23 cellular contexts compared by ENCODE assay signal in genomic region chr4:8589336-8589735, GRCh38. TPM values are rescaled to one million over a fixed set of nuclear protein-coding genes. Genes with fewer than 3 reads are reported as not detected.
"Had no signal": no experiment of that assay in that cellular context is flagged by ENCODE, and none has a peak within 500 bp of the region (broad histone marks: within the 10 kb centered on the region; RNA-seq: fewer than 3 reads in every experiment).

No MANE protein-coding gene starts in this region.

- H3K27ac ChIP-seq: esophagus muscularis mucosa, left ventricle myocardium inferior, tibial nerve had no signal

- ATAC-seq: activated CD8-positive, alpha-beta T cell treated with anti-CD3 and anti-CD28 coated beads for 36 hours; activated naive CD4-positive, alpha-beta T cell treated with anti-CD3 and anti-CD28 coated beads, Interleukin-2, amount 50 U/mL, for 72 hours; activated T-cell treated with anti-CD3 and anti-CD28 coated beads, Interleukin-2, amount 50 U/mL, for 4 hours; sciatic nerve; T-helper 17 cell had no signal

- FAIRE-seq: bronchial epithelial cell, islet of Langerhans had no signal

- H3K36me3 ChIP-seq: esophagus muscularis mucosa, left ventricle myocardium inferior, tibial nerve had no signal

- H3K4me3 ChIP-seq: esophagus muscularis mucosa, left ventricle myocardium inferior, smooth muscle cell, tibial nerve had no signal

- H3K9me3 ChIP-seq: esophagus muscularis mucosa, left ventricle myocardium inferior, tibial nerve had no signal

- DNase-seq: activated CD4-positive, alpha-beta T cell treated with anti-CD3 and anti-CD28 coated beads, Interleukin-2, amount 50 U/mL, for 1 hour; activated CD4-positive, CD25-positive, alpha-beta regulatory T cell treated with anti-CD3 and anti-CD28 coated beads, Interleukin-2, amount 50 U/mL, for 72 hours; activated CD8-positive, alpha-beta T cell treated with anti-CD3 and anti-CD28 coated beads for 36 hours; activated T-cell treated with anti-CD3 and anti-CD28 coated beads, Interleukin-2, amount 50 U/mL, for 4 hours; foreskin melanocyte; left ventricle myocardium inferior; mammary epithelial cell; naive B cell; stimulated activated CD4-positive, alpha-beta T cell treated with anti-CD3 and anti-CD28 coated beads, Interleukin-15, amount 100 ng/mL, for 24 hours; stimulated activated CD4-positive, alpha-beta T cell treated with anti-CD3 and anti-CD28 coated beads, Interleukin-2, amount 100 ng/mL, for 24 hours; stimulated activated naive CD4-positive, alpha-beta T cell; T-helper 17 cell; T1000 had no signal

RNA-seq across cellular contexts. Expression of gene CPZ, which starts 3.2 kb away (rescaled TPM):
- total RNA-seq: activated CD8-positive, alpha-beta T cell treated with anti-CD3 and anti-CD28 coated beads for 36 hours; activated naive CD4-positive, alpha-beta T cell treated with anti-CD3 and anti-CD28 coated beads, Interleukin-2, amount 50 U/mL, for 72 hours; activated T-cell treated with anti-CD3 and anti-CD28 coated beads, Interleukin-2, amount 50 U/mL, for 4 hours; activated T-helper 2 cell treated with anti-CD3 and anti-CD28 coated beads, Interferon-gamma antibody, Interleukin-2, Interleukin-4, amounts not matched to agents 10 μg/mL and 5 μg/mL and 100 μg/mL, durations not matched to agents 14 hours and 24 hours and 36 hours; mammary epithelial cell; neural crest cell; T-helper 17 cell had no signal
- polyA plus RNA-seq: mammary epithelial cell had no signal

RNA-seq across cellular contexts. Expression of gene GPR78, which starts 9.1 kb away (rescaled TPM):
- total RNA-seq: activated CD8-positive, alpha-beta T cell treated with anti-CD3 and anti-CD28 coated beads for 36 hours; activated T-cell treated with anti-CD3 and anti-CD28 coated beads, Interleukin-2, amount 50 U/mL, for 4 hours; activated T-helper 2 cell treated with anti-CD3 and anti-CD28 coated beads, Interferon-gamma antibody, Interleukin-2, Interleukin-4, amounts not matched to agents 10 μg/mL and 5 μg/mL and 100 μg/mL, durations not matched to agents 14 hours and 24 hours and 36 hours; esophagus muscularis mucosa; left ventricle myocardium inferior; mammary epithelial cell; neural crest cell; renal cortical epithelial cell; smooth muscle cell; T-helper 17 cell; tibial nerve had no signal
- polyA plus RNA-seq: mammary epithelial cell had no signal
